Comparison of ENCODE assay signal across 30 cellular contexts in the genomic region with DNA sequence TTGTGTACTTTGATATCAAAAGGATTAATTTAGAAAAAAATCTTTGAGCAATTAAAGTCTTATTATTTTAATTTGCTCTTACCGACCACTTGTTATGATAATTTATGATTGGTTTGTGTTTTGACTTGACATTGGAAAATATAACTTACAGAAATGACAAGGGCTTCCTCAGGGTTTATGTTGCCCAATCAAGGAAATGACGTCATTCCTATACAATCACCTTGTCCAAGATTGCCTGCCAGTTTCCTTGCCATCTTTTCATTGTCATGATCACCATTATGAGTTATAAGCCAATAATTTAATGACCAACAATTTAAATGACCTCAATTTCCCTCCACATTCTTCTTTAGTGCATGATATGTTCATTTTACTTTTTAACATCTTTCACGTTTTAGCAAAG.
A peak's percentile ranks its signal among the peaks of the same experiment; 100 is the strongest.
DNase-seq lines count a peak whose midpoint lies in the region; ATAC-seq, FAIRE-seq and TF ChIP-seq lines count a peak whose summit lies in the region.
"Had no signal": no experiment of that assay in that cellular context is flagged by ENCODE, and none has a peak within 500 bp of the region (broad histone marks: within the 10 kb centered on the region; RNA-seq: fewer than 3 reads in every experiment).

No MANE protein-coding gene starts in this region.

- 0% methylated on average over 3 of the region's 3 CpGs for WGBS in HepG2 (ENCODE audit: low lambda C conversion rate)
- 32% methylated on average over 3 of the region's 3 CpGs for WGBS in right lobe of liver (ENCODE audit: insufficient coverage, low coverage, low lambda C conversion rate, missing lambda C conversion rate)
- WGBS in heart right ventricle, 2 donors = 73 to 83% methylated on average over 3 of the region's 3 CpGs

- ATAC-seq in HepG2 (no peak), right lobe of liver (no peak), heart right ventricle (no peak), gastrocnemius medialis (no peak)
- ATAC-seq: activated CD8-positive, alpha-beta T cell treated with anti-CD3 and anti-CD28 coated beads for 36 hours; left ventricle myocardium superior; naive thymus-derived CD8-positive, alpha-beta T cell had no signal

- H3K27me3 ChIP-seq in HepG2 (ENCODE audit: control insufficient read depth in 1 of 2, insufficient read depth in 2 of 2, low read length in 2 of 2) (no peaks in the 10 kb centered on the region), right lobe of liver (no peaks in the 10 kb centered on the region), OCI-LY3 (ENCODE audit: low read depth, low read length) (no peaks in the 10 kb centered on the region), WERI-Rb-1 (ENCODE audit: insufficient read depth, low read depth, severe bottlenecking) (no peaks in the 10 kb centered on the region), heart right ventricle (peaks cover 0 to 1% (median 0%) of the 10 kb centered on the region in 7 donors), gastrocnemius medialis (no peaks in the 10 kb centered on the region)
- H3K27me3 ChIP-seq: stomach, thyroid gland, vagina had no signal

- H3K9ac ChIP-seq in HepG2 (ENCODE audit: insufficient read depth, low read depth, low read length) (no peak overlapping the region), OCI-LY3 (ENCODE audit: low read length) (no peak overlapping the region)

- no peak for TF ChIP-seq POLR2A in HepG2 (IDR thresholded peaks at IDR 0.05; ENCODE audit: insufficient read depth in 1 of 2, low read depth in 2 of 2, low read length in 2 of 2)
- TF ChIP-seq POLR2A in right lobe of liver (IDR thresholded peaks at IDR 0.05) = no peak
- TF ChIP-seq POLR2A in gastrocnemius medialis (IDR thresholded peaks at IDR 0.05) = no peak

- no peak overlapping the region for H2AFZ ChIP-seq in HepG2 (ENCODE audit: low read length)
- peak overlapping the region; percentile 47; the same call in 1 of the 2 replicates for H2AFZ ChIP-seq in OCI-LY3 (ENCODE audit: low read depth, low read length)

- H3K9me3 ChIP-seq in HepG2 (ENCODE audit: low read length) (no peaks in the 10 kb centered on the region), right lobe of liver (no peaks in the 10 kb centered on the region), OCI-LY3 (ENCODE audit: insufficient read depth, low read length) (no peaks in the 10 kb centered on the region), WERI-Rb-1 (ENCODE audit: severe bottlenecking) (no peaks in the 10 kb centered on the region), heart right ventricle (no peaks in the 10 kb centered on the region), gastrocnemius medialis (no peaks in the 10 kb centered on the region)
- H3K9me3 ChIP-seq: stomach, thyroid gland, vagina had no signal

- H3K79me2 ChIP-seq in HepG2 (ENCODE audit: insufficient read depth, low read length) (no peaks in the 10 kb centered on the region), OCI-LY3 (ENCODE audit: low read length) (no peaks in the 10 kb centered on the region)

- H3K4me1 ChIP-seq in HepG2 (ENCODE audit: insufficient read depth, low read length) (no peaks in the 10 kb centered on the region), right lobe of liver (no peaks in the 10 kb centered on the region), OCI-LY3 (ENCODE audit: low read length) (no peaks in the 10 kb centered on the region), heart right ventricle (no peaks in the 10 kb centered on the region), gastrocnemius medialis (no peaks in the 10 kb centered on the region)
- H3K4me1 ChIP-seq: stomach, thyroid gland, vagina had no signal

- POLR2A ChIA-PET in HepG2 (lab: Yijun Ruan, JAX) = no interaction called here

- DNase-seq in HepG2 (ENCODE audit: low spot score) (no peak), right lobe of liver (no peak), dermis blood vessel endothelial cell (peak; percentile 0), WERI-Rb-1 (no peak), heart right ventricle (no peak), gastrocnemius medialis (no peak)
- DNase-seq in activated CD4-positive, CD25-positive, alpha-beta regulatory T cell treated with anti-CD3 and anti-CD28 coated beads, Interleukin-2, amount 50 U/mL, for 72 hours = no peak
- DNase-seq: activated CD4-positive, alpha-beta T cell treated with anti-CD3 and anti-CD28 coated beads for 1 hour; activated CD8-positive, alpha-beta T cell treated with anti-CD3 and anti-CD28 coated beads for 36 hours; activated gamma-delta T cell treated with Interleukin-2 at 50 U/mL for 16 hours; CD4-positive, alpha-beta memory T cell; central memory CD4-positive, alpha-beta T cell; DMS 273 treated with DMSO at 0.1 percent for 48 hours; endodermal cell; H7; KG1; left ventricle myocardium superior; naive thymus-derived CD8-positive, alpha-beta T cell; NCI-H1092; NCI-H1694 treated with DMSO at 0.1 percent for 48 hours; NCI-H526; nucleus accumbens; stomach; T-helper 1 cell; thyroid gland had no signal

- H3K36me3 ChIP-seq in HepG2 (replicated peaks in 1 of 2; ENCODE audit: control insufficient read depth in 1 of 2, insufficient read depth in 2 of 2, low read length in 2 of 2) (no peaks in the 10 kb centered on the region), right lobe of liver (no peaks in the 10 kb centered on the region), OCI-LY3 (replicated peaks; ENCODE audit: low read depth, low read length) (no peaks in the 10 kb centered on the region), WERI-Rb-1 (no peaks in the 10 kb centered on the region), heart right ventricle (no peaks in the 10 kb centered on the region), gastrocnemius medialis (no peaks in the 10 kb centered on the region)
- H3K36me3 ChIP-seq: stomach, thyroid gland, vagina had no signal

- no peak for TF ChIP-seq RAD21 in HepG2 (CRISPR knock-in tag; IDR thresholded peaks at IDR 0.05)

- intact Hi-C loops in HepG2 (cut with micrococcal nuclease; ENCODE audit: unreplicated experiment) (loop anchor here (10.0 kb wide), 1 partner anchor 388 kb away; no protein-coding TSS in a partner anchor), right lobe of liver (cut with DNase I) (no loop called here), heart right ventricle (cut with DNase I) (no loop called here), gastrocnemius medialis (cut with DNase I; ENCODE audit: low total_unique reads) (no loop called here)

- H3K4me3 ChIP-seq in HepG2 (replicated peaks in 1 of 3; ENCODE audit: insufficient read depth in 1 of 3, low read depth in 2 of 3, low read length in 3 of 3) = no peak overlapping the region
- H3K4me3 ChIP-seq in right lobe of liver = no peak overlapping the region
- no peak overlapping the region for H3K4me3 ChIP-seq in OCI-LY3 (ENCODE audit: low read length)
- H3K4me3 ChIP-seq in WERI-Rb-1 (ENCODE audit: low read depth, low read length) = no peak overlapping the region
- H3K4me3 ChIP-seq in heart right ventricle = no peak overlapping the region
- no peak overlapping the region for H3K4me3 ChIP-seq in gastrocnemius medialis
- H3K4me3 ChIP-seq: stomach, thyroid gland, vagina had no signal

- FAIRE-seq in HepG2 (lab: Jason Lieb, UNC) = no peak
- FAIRE-seq: A204.1, astrocyte, RCC 7860 had no signal

- TF ChIP-seq EP300 in HepG2 (IDR thresholded peaks at IDR 0.05; ENCODE audit: low read depth in 2 of 2, low read length in 2 of 2) (no peak), HepG2 (CRISPR knock-in tag; IDR thresholded peaks at IDR 0.05; ENCODE audit: borderline replicate concordance) (no peak)

- H4K20me1 ChIP-seq in HepG2 (ENCODE audit: insufficient read depth, low read length) = no peaks in the 10 kb centered on the region
- no peaks in the 10 kb centered on the region for H4K20me1 ChIP-seq in OCI-LY3 (ENCODE audit: insufficient read depth, low read length)

- BruUV-seq in HepG2 (replicated peaks; lab: Mats Ljungman, UMichigan) = no TSS peak

- H3K27ac ChIP-seq in HepG2 (ENCODE audit: extremely low read length, insufficient read depth, low read length) = no peak overlapping the region
- H3K27ac ChIP-seq in right lobe of liver = no peak overlapping the region
- no peak overlapping the region for H3K27ac ChIP-seq in OCI-LY3 (ENCODE audit: low read length)
- H3K27ac ChIP-seq in WERI-Rb-1 = no peak overlapping the region
- no peak overlapping the region for H3K27ac ChIP-seq in heart right ventricle
- H3K27ac ChIP-seq in gastrocnemius medialis = no peak overlapping the region
- H3K27ac ChIP-seq: stomach, thyroid gland, vagina had no signal

- CTCF ChIA-PET in HepG2 (lab: Yijun Ruan, JAX; ENCODE audit: low intra/inter-chr PET ratio, low total read pairs) = no interaction called here

- H3K4me2 ChIP-seq in HepG2 (ENCODE audit: low read depth, low read length) (no peak overlapping the region), OCI-LY3 (ENCODE audit: low read length) (no peak overlapping the region)

- TF ChIP-seq CTCF in HepG2 (CRISPR knock-in tag; IDR thresholded peaks at IDR 0.05) = no peak
- no peak for TF ChIP-seq CTCF in right lobe of liver (IDR thresholded peaks at IDR 0.05)
- no peak for TF ChIP-seq CTCF in OCI-LY3 (IDR thresholded peaks at IDR 0.05; ENCODE audit: low read depth, low read length)
- TF ChIP-seq CTCF in WERI-Rb-1 (IDR thresholded peaks at IDR 0.05; ENCODE audit: low read depth, low read length) = no peak
- TF ChIP-seq CTCF in heart right ventricle (IDR thresholded peaks at IDR 0.05) = no peak
- TF ChIP-seq CTCF in gastrocnemius medialis (IDR thresholded peaks at IDR 0.05 in 4 of 5, conservative IDR thresholded peaks at IDR 0.05 in 1 of 5) = no peak

- in situ Hi-C loops in HepG2 (cut with HindIII; ENCODE audit: extremely low pct_ligation_motif_present, low pct_unique_long_range_greater_than_20kb) = no loop called here
- in situ Hi-C loops in gastrocnemius medialis (cut with MboI; ENCODE audit: low sequenced_read_pairs in 4 of 4) = no loop called here

TF ChIP-seq in HepG2, 621 proteins besides CTCF, POLR2A, EP300 and RAD21 (continues in another document):
- no peak for TF ChIP-seq RBAK (CRISPR knock-in tag; IDR thresholded peaks at IDR 0.05)
- TF ChIP-seq CREB1 (IDR thresholded peaks at IDR 0.05) = peak; percentile 95
- TF ChIP-seq CREB1 (CRISPR knock-in tag; IDR thresholded peaks at IDR 0.05) = no peak
- no peak for TF ChIP-seq JUND (CRISPR knock-in tag; IDR thresholded peaks at IDR 0.05)
- TF ChIP-seq ZNF589 (CRISPR knock-in tag; conservative IDR thresholded peaks at IDR 0.05) = no peak
- TF ChIP-seq, protein P1, sequence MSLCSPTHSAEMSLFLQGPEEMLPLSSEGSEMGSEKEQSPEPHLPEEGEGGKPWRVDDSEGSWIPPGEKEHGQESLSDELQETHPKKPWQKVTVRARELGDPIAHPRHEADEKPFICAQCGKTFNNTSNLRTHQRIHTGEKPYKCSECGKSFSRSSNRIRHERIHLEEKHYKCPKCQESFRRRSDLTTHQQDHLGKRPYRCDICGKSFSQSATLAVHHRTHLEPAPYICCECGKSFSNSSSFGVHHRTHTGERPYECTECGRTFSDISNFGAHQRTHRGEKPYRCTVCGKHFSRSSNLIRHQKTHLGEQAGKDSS (CRISPR knock-in tag; IDR thresholded peaks at IDR 0.05; ENCODE audit: borderline replicate concordance, low read depth) = no peak
- no peak for TF ChIP-seq ZNF121 (CRISPR knock-in tag; IDR thresholded peaks at IDR 0.05)
- TF ChIP-seq JARID2 (CRISPR knock-in tag; IDR thresholded peaks at IDR 0.05; ENCODE audit: insufficient replicate concordance) = no peak
- no peak for TF ChIP-seq KDM6A (CRISPR knock-in tag; IDR thresholded peaks at IDR 0.05; ENCODE audit: low read depth)
- TF ChIP-seq GATAD2A (CRISPR knock-in tag; IDR thresholded peaks at IDR 0.05) = no peak
- peak; percentile 100 for TF ChIP-seq ATF7 (IDR thresholded peaks at IDR 0.05)
- TF ChIP-seq ATF7 (CRISPR knock-in tag; IDR thresholded peaks at IDR 0.05) = no peak
